In genomic region chr2:36858551-36859365, GRCh38 we compare ENCODE assay signal across 10 cellular contexts.
DNase-seq lines count a peak whose midpoint lies in the region; ATAC-seq and TF ChIP-seq lines count a peak whose summit lies in the region.
"Had no signal": no experiment of that assay in that cellular context is flagged by ENCODE, and none has a peak within 500 bp of the region (broad histone marks: within the 10 kb centered on the region; RNA-seq: fewer than 3 reads in every experiment).

No MANE protein-coding gene starts in this region.

- ATAC-seq in GM19035 (IDR thresholded peaks at IDR 0.05; ENCODE audit: unreplicated experiment) (peak; percentile 58), HG02642 (IDR thresholded peaks at IDR 0.05; ENCODE audit: poor library complexity, unreplicated experiment) (peak; percentile 54), T-helper 17 cell (no peak)

- H3K4me1 Mint-ChIP-seq in T-helper 17 cell (peaks cover 17% of the 10 kb centered on the region), neural crest cell (peaks cover 4% of the 10 kb centered on the region)

- no peak overlapping the region for H3K4me3 Mint-ChIP-seq in T-helper 17 cell
- no peak overlapping the region for H3K4me3 Mint-ChIP-seq in neural crest cell

- H3K9me3 Mint-ChIP-seq in neural crest cell, result peaks cover 10% of the 10 kb centered on the region

- TF ChIP-seq CTCF in neural crest cell (conservative IDR thresholded peaks at IDR 0.05), result no peak

- H3K9me3 ChIP-seq in T-helper 17 cell (ENCODE audit: control insufficient read depth, low read length, poor library complexity, severe bottlenecking), result no peaks in the 10 kb centered on the region

- DNase-seq in T-helper 17 cell (no peak), neural crest cell (ENCODE audit: low read depth, low spot score) (no peak), T-helper 9 cell (no peak), T-helper 1 cell (no peak)
- no peak for DNase-seq in stimulated activated CD4-positive, alpha-beta T cell treated with anti-CD3 and anti-CD28 coated beads, Interleukin-2, amount 100 ng/mL, for 48 hours
- DNase-seq: central memory CD4-positive, alpha-beta T cell; NCI-H2171 treated with DMSO at 0.1 percent for 48 hours; Right ventricle myocardium superior had no signal

- H3K36me3 Mint-ChIP-seq in T-helper 17 cell (ENCODE audit: low read depth), result peaks cover 15% of the 10 kb centered on the region
- H3K36me3 Mint-ChIP-seq in neural crest cell (ENCODE audit: low read depth), result peaks cover 27% of the 10 kb centered on the region

- H3K27ac Mint-ChIP-seq in T-helper 17 cell (peak overlapping the region; percentile 46), neural crest cell (ENCODE audit: unreplicated experiment) (peak overlapping the region; percentile 32)

- H3K27me3 Mint-ChIP-seq in T-helper 17 cell (no peaks in the 10 kb centered on the region), neural crest cell (ENCODE audit: low read depth) (no peaks in the 10 kb centered on the region)
